Comparison of ENCODE assay signal across 11 cellular contexts in genomic region chr3:117193390-117193789, GRCh38.
A peak's percentile ranks its signal among the peaks of the same experiment; 100 is the strongest.
DNase-seq lines count a peak whose midpoint lies in the region; ATAC-seq, FAIRE-seq and TF ChIP-seq lines count a peak whose summit lies in the region.
"Had no signal": no experiment of that assay in that cellular context is flagged by ENCODE, and none has a peak within 500 bp of the region (broad histone marks: within the 10 kb centered on the region; RNA-seq: fewer than 3 reads in every experiment).

No MANE protein-coding gene starts in this region.

- H3K4me3 ChIP-seq in AG09309 (ENCODE audit: control insufficient read depth, low read depth, low read length) (no peak overlapping the region), GM06990 (replicated peaks; ENCODE audit: low read depth, low read length) (no peak overlapping the region), Panc1 (ENCODE audit: low read depth in 2 of 2, low read length in 2 of 2) (no peak overlapping the region), small intestine (ENCODE audit: low read depth in 1 of 2, low read length in 2 of 2) (no peak overlapping the region)
- H3K4me3 ChIP-seq: lower lobe of right lung had no signal

- intact Hi-C loops in Panc1 (cut with micrococcal nuclease; ENCODE audit: unreplicated experiment) = no loop called here

- no peaks in the 10 kb centered on the region for H3K9me3 Mint-ChIP-seq in glutamatergic neuron (ENCODE audit: unreplicated experiment)
- H3K9me3 Mint-ChIP-seq: CD4-positive, alpha-beta T cell had no signal

- H3K9me3 ChIP-seq in Panc1 (ENCODE audit: control insufficient read depth, insufficient read depth, low read depth, low read length) (no peaks in the 10 kb centered on the region), small intestine (ENCODE audit: control insufficient read depth, low read depth) (no peaks in the 10 kb centered on the region)
- H3K9me3 ChIP-seq: lower lobe of right lung had no signal

- POLR2A ChIA-PET in Panc1 (lab: Charles Lee) = no interaction called here

- H3K27ac Mint-ChIP-seq in glutamatergic neuron (ENCODE audit: unreplicated experiment) = no peak overlapping the region
- H3K27ac Mint-ChIP-seq: CD4-positive, alpha-beta T cell had no signal

- in situ Hi-C loops in Panc1 (cut with HindIII; ENCODE audit: low pct_unique_long_range_greater_than_20kb, low sequenced_read_pairs) (no loop called here), GM13976 (cut with MboI; ENCODE audit: low sequenced_read_pairs, unreplicated experiment) (no loop called here)

- H3K4me1 ChIP-seq in Panc1 (ENCODE audit: control insufficient read depth, insufficient read depth, low read length) (no peaks in the 10 kb centered on the region), small intestine (ENCODE audit: control insufficient read depth in 2 of 2, insufficient read depth in 1 of 2, low read depth in 1 of 2, low read length in 1 of 2) (no peaks in the 10 kb centered on the region)
- H3K4me1 ChIP-seq: lower lobe of right lung had no signal

- no peaks in the 10 kb centered on the region for H3K4me1 Mint-ChIP-seq in glutamatergic neuron (ENCODE audit: low read depth, unreplicated experiment)

- no peaks in the 10 kb centered on the region for H3K27me3 ChIP-seq in GM06990 (replicated peaks; ENCODE audit: control insufficient read depth, insufficient read depth, low read length)
- H3K27me3 ChIP-seq in Panc1 (ENCODE audit: control insufficient read depth, insufficient read depth, low read length) = no peaks in the 10 kb centered on the region
- no peaks in the 10 kb centered on the region for H3K27me3 ChIP-seq in small intestine (ENCODE audit: control insufficient read depth in 2 of 2, insufficient read depth in 2 of 2, low read length in 2 of 2)

- TF ChIP-seq POLR2A in H54 (IDR thresholded peaks at IDR 0.05; ENCODE audit: low read depth, low read length) = no peak

- no peak overlapping the region for H3K27ac ChIP-seq in Panc1 (ENCODE audit: low read length)
- no peak overlapping the region for H3K27ac ChIP-seq in small intestine (ENCODE audit: low read depth in 1 of 2, low read length in 1 of 2)
- H3K27ac ChIP-seq: lower lobe of right lung had no signal

- no peaks in the 10 kb centered on the region for H3K27me3 Mint-ChIP-seq in glutamatergic neuron (ENCODE audit: unreplicated experiment)
- H3K27me3 Mint-ChIP-seq: CD4-positive, alpha-beta T cell had no signal

- no peak for ATAC-seq in Panc1
- no peak for ATAC-seq in HG03378 (IDR thresholded peaks at IDR 0.05; ENCODE audit: unreplicated experiment)
- ATAC-seq: lower lobe of right lung had no signal

- FAIRE-seq in small intestine (lab: Jason Lieb, UNC) (no peak), H54 (lab: Jason Lieb, UNC) (no peak)
- FAIRE-seq: GM12891 had no signal

- 81 to 86% (median 81%) methylated on average over 2 of the region's 2 CpGs for WGBS in small intestine, 3 donors

- DNase-seq in AG09309 (ENCODE audit: low read depth) (no peak), GM06990 (ENCODE audit: extremely low read depth, insufficient read length) (no peak), Panc1 (ENCODE audit: low read depth, low spot score) (no peak), glutamatergic neuron (no peak), GM13976 (ENCODE audit: low spot score) (no peak), small intestine (no peak), H54 (ENCODE audit: insufficient read length, low spot score) (no peak)
- DNase-seq: CD4-positive, alpha-beta T cell; lower lobe of right lung had no signal

- no peaks in the 10 kb centered on the region for H3K36me3 Mint-ChIP-seq in glutamatergic neuron (ENCODE audit: unreplicated experiment)

- no peak overlapping the region for H3K4me3 Mint-ChIP-seq in glutamatergic neuron (ENCODE audit: unreplicated experiment)
- H3K4me3 Mint-ChIP-seq: CD4-positive, alpha-beta T cell had no signal

- H3K36me3 ChIP-seq in GM06990 (ENCODE audit: control insufficient read depth, insufficient read depth, low read length) (no peaks in the 10 kb centered on the region), Panc1 (ENCODE audit: control insufficient read depth, insufficient read depth, low read length) (no peaks in the 10 kb centered on the region), small intestine (ENCODE audit: control insufficient read depth in 2 of 2, insufficient read depth in 2 of 2, low read length in 2 of 2) (no peaks in the 10 kb centered on the region)
- H3K36me3 ChIP-seq: lower lobe of right lung had no signal

- CTCF ChIA-PET in Panc1 (lab: Charles Lee) = no interaction called here

- TF ChIP-seq CTCF in AG09309 (IDR thresholded peaks at IDR 0.05; ENCODE audit: control insufficient read depth, insufficient read depth, low read depth, low read length, missing control alignments) (peak; percentile 21), GM06990 (IDR thresholded peaks at IDR 0.05; ENCODE audit: insufficient read depth, low read length, poor library complexity, severe bottlenecking) (peak; percentile 7), Panc1 (IDR thresholded peaks at IDR 0.05) (peak; percentile 31; the same call in 1 of the 2 replicates), glutamatergic neuron (IDR thresholded peaks at IDR 0.05; ENCODE audit: partially characterized antibody, unreplicated experiment) (peak; percentile 42), GM13976 (IDR thresholded peaks at IDR 0.05; ENCODE audit: borderline replicate concordance, control extremely low read depth, extremely low read depth, insufficient read depth, missing control alignments) (no peak)

- no TSS peak for BruUV-seq in Panc1 (replicated peaks; lab: Mats Ljungman, UMichigan)
